Comparison of ENCODE assay signal across 9 cellular contexts in genomic region chr3:114623420-114624046, GRCh38.
DNase-seq lines count a peak whose midpoint lies in the region; ATAC-seq and TF ChIP-seq lines count a peak whose summit lies in the region.
"Had no signal": no experiment of that assay in that cellular context is flagged by ENCODE, and none has a peak within 500 bp of the region (broad histone marks: within the 10 kb centered on the region; RNA-seq: fewer than 3 reads in every experiment).

No MANE protein-coding gene starts in this region.

- H4K20me1 ChIP-seq in fibroblast of lung (ENCODE audit: control insufficient read depth, extremely low read depth, insufficient read depth, low read length) (no peaks in the 10 kb centered on the region), osteoblast (ENCODE audit: insufficient read depth, low read length) (no peaks in the 10 kb centered on the region)

- H3K4me3 ChIP-seq in AG04450 (ENCODE audit: low read depth, low read length) (peak overlapping the region; percentile 67), fibroblast of lung (replicated peaks in 1 of 4; ENCODE audit: control extremely low read depth in 1 of 4, insufficient read depth in 1 of 4, low read depth in 3 of 4, low read length in 4 of 4) (peak overlapping the region; percentile 54 to 90 (median 66)), osteoblast (ENCODE audit: insufficient read depth, low read length) (peak overlapping the region; percentile 77)

- H3K4me2 ChIP-seq in fibroblast of lung (ENCODE audit: extremely low read depth, insufficient read depth, low read length): peak overlapping the region; percentile 99
- peak overlapping the region; percentile 93 for H3K4me2 ChIP-seq in osteoblast (ENCODE audit: insufficient read depth, low read length)

- peak overlapping the region; percentile 77 for H3K9ac ChIP-seq in fibroblast of lung (ENCODE audit: insufficient read depth, low read length)

- H3K36me3 ChIP-seq in fibroblast of lung (ENCODE audit: control insufficient read depth, insufficient read depth, low read length) (no peaks in the 10 kb centered on the region), osteoblast (ENCODE audit: insufficient read depth, low read length) (no peaks in the 10 kb centered on the region)

- H3K4me1 ChIP-seq in fibroblast of lung (ENCODE audit: control insufficient read depth, extremely low read depth, insufficient read depth, low read length) (peaks cover 13% of the 10 kb centered on the region), osteoblast (ENCODE audit: insufficient read depth, low read length) (peaks cover 47% of the 10 kb centered on the region)

- no peak for TF ChIP-seq CTCF in AG04450 (IDR thresholded peaks at IDR 0.05; ENCODE audit: low read depth, low read length)
- no peak for TF ChIP-seq CTCF in fibroblast of lung (conservative IDR thresholded peaks at IDR 0.05 in 1 of 2, IDR thresholded peaks at IDR 0.05 in 1 of 2; ENCODE audit: low read depth in 1 of 2, low read length in 2 of 2)
- TF ChIP-seq CTCF in osteoblast (IDR thresholded peaks at IDR 0.05; ENCODE audit: extremely low read depth, low read depth, low read length): no peak

- H3K27me3 ChIP-seq in AG04450 (ENCODE audit: control insufficient read depth, insufficient read depth, low read length) (no peaks in the 10 kb centered on the region), fibroblast of lung (ENCODE audit: control insufficient read depth, insufficient read depth, low read length) (no peaks in the 10 kb centered on the region), osteoblast (ENCODE audit: insufficient read depth, low read length) (no peaks in the 10 kb centered on the region)

- peaks cover 19% of the 10 kb centered on the region for H3K79me2 ChIP-seq in fibroblast of lung (ENCODE audit: control insufficient read depth, insufficient read depth, low read length)
- H3K79me2 ChIP-seq in osteoblast (ENCODE audit: insufficient read depth, low read length): peaks cover 30% of the 10 kb centered on the region

- POLR2A ChIA-PET in AG04450 (lab: Yijun Ruan, JAX): interaction anchor here (0.7 kb wide), 3 partner anchors 15 to 540 kb away, joined by 3 to 6 read pairs (median 3); no protein-coding TSS in a partner anchor

- ATAC-seq in GM19452 (IDR thresholded peaks at IDR 0.05; ENCODE audit: unreplicated experiment) (no peak), left lobe of liver (no peak)

- CTCF ChIA-PET in AG04450 (lab: Charles Lee): interaction anchor here (0.7 kb wide), 1 partner anchor 21 kb away, joined by 3 read pairs; no protein-coding TSS in a partner anchor

- H2AFZ ChIP-seq in fibroblast of lung (ENCODE audit: low read length) (no peak overlapping the region), osteoblast (ENCODE audit: low read length) (peak overlapping the region; percentile 45)

- peak overlapping the region; percentile 99 for H3K27ac ChIP-seq in AG04450 (ENCODE audit: low read depth, low read length)
- peak overlapping the region; percentile 95 for H3K27ac ChIP-seq in fibroblast of lung (ENCODE audit: insufficient read depth, low read length)
- peak overlapping the region; percentile 99 for H3K27ac ChIP-seq in osteoblast (ENCODE audit: low read depth, low read length)
- H3K27ac ChIP-seq: HL-60 had no signal

- DNase-seq in AG04450 (ENCODE audit: low read depth, low spot score): no peak
- DNase-seq in RKO (ENCODE audit: low spot score): peak; percentile 52
- peak in 1 of 2 donors; percentile 40 for DNase-seq in fibroblast of lung (ENCODE audit: low read depth in 2 of 2)
- DNase-seq in osteoblast (ENCODE audit: insufficient read length, low spot score, missing footprints): no peak
- DNase-seq in NCI-H2081 (lab: John Stamatoyannopoulos, UW): no peak
- no peak for DNase-seq in mesenteric fat pad (ENCODE audit: low spot score)
- no peak for DNase-seq in left lobe of liver (ENCODE audit: low spot score)

- H3K9me3 ChIP-seq in AG04450 (ENCODE audit: control insufficient read depth, insufficient read depth, low read length) (no peaks in the 10 kb centered on the region), fibroblast of lung (ENCODE audit: control insufficient read depth, insufficient read depth, low read depth, low read length) (no peaks in the 10 kb centered on the region), osteoblast (ENCODE audit: low read depth, low read length) (no peaks in the 10 kb centered on the region)
